2 cellular contexts compared by ENCODE assay signal in the genomic region with DNA sequence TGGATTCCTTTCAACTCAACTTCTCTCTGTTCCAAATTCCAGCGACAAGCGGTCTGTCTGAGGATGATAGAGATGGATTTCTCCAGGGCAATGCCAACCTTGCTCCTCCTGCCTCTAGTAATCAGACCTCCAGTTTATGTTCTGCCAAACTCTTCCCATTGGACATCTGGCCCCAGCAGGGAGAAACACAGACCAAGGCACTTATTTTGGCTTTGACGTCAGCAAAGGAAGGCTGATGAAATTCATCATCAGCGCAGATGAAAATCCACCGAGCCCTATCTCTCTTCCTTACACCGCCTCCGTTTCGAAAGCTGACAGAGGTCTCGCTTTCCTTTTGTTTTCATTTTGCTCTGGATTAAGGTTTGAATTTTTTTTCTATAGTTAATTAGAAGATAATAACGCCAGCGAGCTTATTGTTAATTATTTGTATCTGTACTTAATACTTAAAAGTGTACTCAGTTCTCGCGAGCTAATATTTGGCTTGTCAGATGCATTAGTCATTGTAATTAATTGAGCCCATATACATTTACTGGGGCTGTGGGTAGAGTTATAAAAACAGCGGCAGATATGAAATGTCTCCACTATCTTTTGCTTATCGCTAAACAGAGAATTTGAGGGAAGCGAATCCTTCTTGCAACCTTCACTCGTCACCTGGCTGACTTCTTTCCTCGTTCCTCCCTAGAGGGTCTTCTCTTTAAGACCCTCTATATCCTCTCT.
TF ChIP-seq lines count a peak whose summit lies in the region.

No MANE protein-coding gene starts in this region.

TF ChIP-seq in GM23338, 12 proteins besides CTCF, POLR2A, EP300 and RAD21:
- TF ChIP-seq NANOG (IDR thresholded peaks at IDR 0.05; ENCODE audit: borderline replicate concordance) (no peak), EZH2 (IDR thresholded peaks at IDR 0.05; ENCODE audit: low read depth, unreplicated experiment) (no peak), JUNB (IDR thresholded peaks at IDR 0.05; ENCODE audit: unreplicated experiment) (no peak), ZNF331 (CRISPR knock-in tag; IDR thresholded peaks at IDR 0.05; ENCODE audit: low read depth) (no peak), EZH2phosphoT487 (IDR thresholded peaks at IDR 0.05; ENCODE audit: unreplicated experiment) (no peak)
- TF ChIP-seq, protein P1, sequence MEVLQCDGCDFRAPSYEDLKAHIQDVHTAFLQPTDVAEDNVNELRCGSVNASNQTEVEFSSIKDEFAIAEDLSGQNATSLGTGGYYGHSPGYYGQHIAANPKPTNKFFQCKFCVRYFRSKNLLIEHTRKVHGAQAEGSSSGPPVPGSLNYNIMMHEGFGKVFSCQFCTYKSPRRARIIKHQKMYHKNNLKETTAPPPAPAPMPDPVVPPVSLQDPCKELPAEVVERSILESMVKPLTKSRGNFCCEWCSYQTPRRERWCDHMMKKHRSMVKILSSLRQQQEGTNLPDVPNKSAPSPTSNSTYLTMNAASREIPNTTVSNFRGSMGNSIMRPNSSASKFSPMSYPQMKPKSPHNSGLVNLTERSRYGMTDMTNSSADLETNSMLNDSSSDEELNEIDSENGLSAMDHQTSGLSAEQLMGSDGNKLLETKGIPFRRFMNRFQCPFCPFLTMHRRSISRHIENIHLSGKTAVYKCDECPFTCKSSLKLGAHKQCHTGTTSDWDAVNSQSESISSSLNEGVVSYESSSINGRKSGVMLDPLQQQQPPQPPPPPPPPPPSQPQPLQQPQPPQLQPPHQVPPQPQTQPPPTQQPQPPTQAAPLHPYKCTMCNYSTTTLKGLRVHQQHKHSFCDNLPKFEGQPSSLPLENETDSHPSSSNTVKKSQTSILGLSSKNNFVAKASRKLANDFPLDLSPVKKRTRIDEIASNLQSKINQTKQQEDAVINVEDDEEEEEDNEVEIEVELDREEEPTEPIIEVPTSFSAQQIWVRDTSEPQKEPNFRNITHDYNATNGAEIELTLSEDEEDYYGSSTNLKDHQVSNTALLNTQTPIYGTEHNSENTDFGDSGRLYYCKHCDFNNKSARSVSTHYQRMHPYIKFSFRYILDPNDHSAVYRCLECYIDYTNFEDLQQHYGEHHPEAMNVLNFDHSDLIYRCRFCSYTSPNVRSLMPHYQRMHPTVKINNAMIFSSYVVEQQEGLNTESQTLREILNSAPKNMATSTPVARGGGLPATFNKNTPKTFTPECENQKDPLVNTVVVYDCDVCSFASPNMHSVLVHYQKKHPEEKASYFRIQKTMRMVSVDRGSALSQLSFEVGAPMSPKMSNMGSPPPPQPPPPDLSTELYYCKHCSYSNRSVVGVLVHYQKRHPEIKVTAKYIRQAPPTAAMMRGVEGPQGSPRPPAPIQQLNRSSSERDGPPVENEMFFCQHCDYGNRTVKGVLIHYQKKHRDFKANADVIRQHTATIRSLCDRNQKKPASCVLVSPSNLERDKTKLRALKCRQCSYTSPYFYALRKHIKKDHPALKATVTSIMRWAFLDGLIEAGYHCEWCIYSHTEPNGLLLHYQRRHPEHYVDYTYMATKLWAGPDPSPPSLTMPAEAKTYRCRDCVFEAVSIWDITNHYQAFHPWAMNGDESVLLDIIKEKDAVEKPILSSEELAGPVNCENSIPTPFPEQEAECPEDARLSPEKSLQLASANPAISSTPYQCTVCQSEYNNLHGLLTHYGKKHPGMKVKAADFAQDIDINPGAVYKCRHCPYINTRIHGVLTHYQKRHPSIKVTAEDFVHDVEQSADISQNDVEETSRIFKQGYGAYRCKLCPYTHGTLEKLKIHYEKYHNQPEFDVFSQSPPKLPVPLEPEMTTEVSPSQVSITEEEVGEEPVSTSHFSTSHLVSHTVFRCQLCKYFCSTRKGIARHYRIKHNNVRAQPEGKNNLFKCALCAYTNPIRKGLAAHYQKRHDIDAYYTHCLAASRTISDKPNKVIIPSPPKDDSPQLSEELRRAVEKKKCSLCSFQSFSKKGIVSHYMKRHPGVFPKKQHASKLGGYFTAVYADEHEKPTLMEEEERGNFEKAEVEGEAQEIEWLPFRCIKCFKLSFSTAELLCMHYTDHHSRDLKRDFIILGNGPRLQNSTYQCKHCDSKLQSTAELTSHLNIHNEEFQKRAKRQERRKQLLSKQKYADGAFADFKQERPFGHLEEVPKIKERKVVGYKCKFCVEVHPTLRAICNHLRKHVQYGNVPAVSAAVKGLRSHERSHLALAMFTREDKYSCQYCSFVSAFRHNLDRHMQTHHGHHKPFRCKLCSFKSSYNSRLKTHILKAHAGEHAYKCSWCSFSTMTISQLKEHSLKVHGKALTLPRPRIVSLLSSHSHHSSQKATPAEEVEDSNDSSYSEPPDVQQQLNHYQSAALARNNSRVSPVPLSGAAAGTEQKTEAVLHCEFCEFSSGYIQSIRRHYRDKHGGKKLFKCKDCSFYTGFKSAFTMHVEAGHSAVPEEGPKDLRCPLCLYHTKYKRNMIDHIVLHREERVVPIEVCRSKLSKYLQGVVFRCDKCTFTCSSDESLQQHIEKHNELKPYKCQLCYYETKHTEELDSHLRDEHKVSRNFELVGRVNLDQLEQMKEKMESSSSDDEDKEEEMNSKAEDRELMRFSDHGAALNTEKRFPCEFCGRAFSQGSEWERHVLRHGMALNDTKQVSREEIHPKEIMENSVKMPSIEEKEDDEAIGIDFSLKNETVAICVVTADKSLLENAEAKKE (CRISPR knock-in tag; IDR thresholded peaks at IDR 0.05) = no peak

TF ChIP-seq in K562, 482 proteins besides CTCF, POLR2A, EP300 and RAD21 (continues in another document):
- TF ChIP-seq MTA1 (IDR thresholded peaks at IDR 0.05; ENCODE audit: borderline replicate concordance) (no peak), TSC22D4 (tag; IDR thresholded peaks at IDR 0.05) (no peak), EWSR1 (IDR thresholded peaks at IDR 0.05; ENCODE audit: borderline replicate concordance, low read depth, partially characterized antibody) (no peak), ZNF589 (CRISPR knock-in tag; IDR thresholded peaks at IDR 0.05; ENCODE audit: low read depth) (0 out of 2 replicates have a peak, but pooled peaks have one; percentile 18), SMARCB1 (IDR thresholded peaks at IDR 0.05; ENCODE audit: insufficient read length, low read depth) (no peak), PTTG1 (tag; IDR thresholded peaks at IDR 0.05; ENCODE audit: low read depth) (no peak), MECOM (CRISPR knock-in tag; IDR thresholded peaks at IDR 0.05) (no peak), MED1 (CRISPR knock-in tag; IDR thresholded peaks at IDR 0.05; ENCODE audit: borderline replicate concordance) (no peak), CREM (IDR thresholded peaks at IDR 0.05; ENCODE audit: low read depth) (peak; percentile 58), RFX1 (IDR thresholded peaks at IDR 0.05) (no peak), JUNB (CRISPR knock-in tag; conservative IDR thresholded peaks at IDR 0.05) (no peak), ATF1 (CRISPR knock-in tag; IDR thresholded peaks at IDR 0.05) (no peak), ATF1 (tag; IDR thresholded peaks at IDR 0.05) (peak; percentile 72)
- TF ChIP-seq, protein P2, sequence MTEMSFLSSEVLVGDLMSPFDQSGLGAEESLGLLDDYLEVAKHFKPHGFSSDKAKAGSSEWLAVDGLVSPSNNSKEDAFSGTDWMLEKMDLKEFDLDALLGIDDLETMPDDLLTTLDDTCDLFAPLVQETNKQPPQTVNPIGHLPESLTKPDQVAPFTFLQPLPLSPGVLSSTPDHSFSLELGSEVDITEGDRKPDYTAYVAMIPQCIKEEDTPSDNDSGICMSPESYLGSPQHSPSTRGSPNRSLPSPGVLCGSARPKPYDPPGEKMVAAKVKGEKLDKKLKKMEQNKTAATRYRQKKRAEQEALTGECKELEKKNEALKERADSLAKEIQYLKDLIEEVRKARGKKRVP (CRISPR knock-in tag; IDR thresholded peaks at IDR 0.05) = peak; percentile 80
- TF ChIP-seq, protein P3, sequence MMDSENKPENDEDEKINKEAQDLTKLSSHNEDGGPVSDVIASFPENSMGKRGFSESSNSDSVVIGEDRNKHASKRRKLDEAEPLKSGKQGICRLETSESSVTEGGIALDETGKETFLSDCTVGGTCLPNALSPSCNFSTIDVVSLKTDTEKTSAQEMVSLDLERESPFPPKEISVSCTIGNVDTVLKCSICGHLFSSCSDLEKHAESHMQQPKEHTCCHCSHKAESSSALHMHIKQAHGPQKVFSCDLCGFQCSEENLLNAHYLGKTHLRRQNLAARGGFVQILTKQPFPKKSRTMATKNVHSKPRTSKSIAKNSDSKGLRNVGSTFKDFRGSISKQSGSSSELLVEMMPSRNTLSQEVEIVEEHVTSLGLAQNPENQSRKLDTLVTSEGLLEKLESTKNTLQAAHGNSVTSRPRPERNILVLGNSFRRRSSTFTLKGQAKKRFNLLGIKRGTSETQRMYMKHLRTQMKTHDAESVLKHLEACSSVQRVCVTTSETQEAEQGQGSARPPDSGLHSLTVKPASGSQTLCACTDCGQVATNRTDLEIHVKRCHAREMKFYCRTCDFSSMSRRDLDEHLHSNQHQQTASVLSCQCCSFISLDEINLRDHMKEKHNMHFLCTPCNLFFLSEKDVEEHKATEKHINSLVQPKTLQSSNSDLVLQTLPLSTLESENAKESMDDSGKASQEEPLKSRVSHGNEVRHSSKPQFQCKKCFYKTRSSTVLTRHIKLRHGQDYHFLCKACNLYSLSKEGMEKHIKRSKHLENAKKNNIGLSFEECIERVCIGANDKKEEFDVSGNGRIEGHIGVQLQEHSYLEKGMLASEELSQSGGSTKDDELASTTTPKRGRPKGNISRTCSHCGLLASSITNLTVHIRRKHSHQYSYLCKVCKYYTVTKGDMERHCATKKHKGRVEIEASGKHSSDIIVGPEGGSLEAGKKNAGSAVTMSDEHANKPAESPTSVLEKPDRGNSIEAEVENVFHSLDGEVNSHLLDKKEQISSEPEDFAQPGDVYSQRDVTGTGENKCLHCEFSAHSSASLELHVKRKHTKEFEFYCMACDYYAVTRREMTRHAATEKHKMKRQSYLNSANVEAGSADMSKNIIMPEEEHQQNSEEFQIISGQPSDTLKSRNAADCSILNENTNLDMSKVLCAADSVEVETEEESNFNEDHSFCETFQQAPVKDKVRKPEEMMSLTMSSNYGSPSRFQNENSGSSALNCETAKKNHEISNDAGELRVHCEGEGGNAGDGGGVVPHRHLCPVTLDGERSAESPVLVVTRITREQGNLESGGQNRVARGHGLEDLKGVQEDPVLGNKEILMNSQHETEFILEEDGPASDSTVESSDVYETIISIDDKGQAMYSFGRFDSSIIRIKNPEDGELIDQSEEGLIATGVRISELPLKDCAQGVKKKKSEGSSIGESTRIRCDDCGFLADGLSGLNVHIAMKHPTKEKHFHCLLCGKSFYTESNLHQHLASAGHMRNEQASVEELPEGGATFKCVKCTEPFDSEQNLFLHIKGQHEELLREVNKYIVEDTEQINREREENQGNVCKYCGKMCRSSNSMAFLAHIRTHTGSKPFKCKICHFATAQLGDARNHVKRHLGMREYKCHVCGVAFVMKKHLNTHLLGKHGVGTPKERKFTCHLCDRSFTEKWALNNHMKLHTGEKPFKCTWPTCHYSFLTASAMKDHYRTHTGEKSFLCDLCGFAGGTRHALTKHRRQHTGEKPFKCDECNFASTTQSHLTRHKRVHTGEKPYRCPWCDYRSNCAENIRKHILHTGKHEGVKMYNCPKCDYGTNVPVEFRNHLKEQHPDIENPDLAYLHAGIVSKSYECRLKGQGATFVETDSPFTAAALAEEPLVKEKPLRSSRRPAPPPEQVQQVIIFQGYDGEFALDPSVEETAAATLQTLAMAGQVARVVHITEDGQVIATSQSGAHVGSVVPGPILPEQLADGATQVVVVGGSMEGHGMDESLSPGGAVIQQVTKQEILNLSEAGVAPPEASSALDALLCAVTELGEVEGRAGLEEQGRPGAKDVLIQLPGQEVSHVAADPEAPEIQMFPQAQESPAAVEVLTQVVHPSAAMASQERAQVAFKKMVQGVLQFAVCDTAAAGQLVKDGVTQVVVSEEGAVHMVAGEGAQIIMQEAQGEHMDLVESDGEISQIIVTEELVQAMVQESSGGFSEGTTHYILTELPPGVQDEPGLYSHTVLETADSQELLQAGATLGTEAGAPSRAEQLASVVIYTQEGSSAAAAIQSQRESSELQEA (IDR thresholded peaks at IDR 0.05; ENCODE audit: low read depth) = no peak
- TF ChIP-seq, protein P4, sequence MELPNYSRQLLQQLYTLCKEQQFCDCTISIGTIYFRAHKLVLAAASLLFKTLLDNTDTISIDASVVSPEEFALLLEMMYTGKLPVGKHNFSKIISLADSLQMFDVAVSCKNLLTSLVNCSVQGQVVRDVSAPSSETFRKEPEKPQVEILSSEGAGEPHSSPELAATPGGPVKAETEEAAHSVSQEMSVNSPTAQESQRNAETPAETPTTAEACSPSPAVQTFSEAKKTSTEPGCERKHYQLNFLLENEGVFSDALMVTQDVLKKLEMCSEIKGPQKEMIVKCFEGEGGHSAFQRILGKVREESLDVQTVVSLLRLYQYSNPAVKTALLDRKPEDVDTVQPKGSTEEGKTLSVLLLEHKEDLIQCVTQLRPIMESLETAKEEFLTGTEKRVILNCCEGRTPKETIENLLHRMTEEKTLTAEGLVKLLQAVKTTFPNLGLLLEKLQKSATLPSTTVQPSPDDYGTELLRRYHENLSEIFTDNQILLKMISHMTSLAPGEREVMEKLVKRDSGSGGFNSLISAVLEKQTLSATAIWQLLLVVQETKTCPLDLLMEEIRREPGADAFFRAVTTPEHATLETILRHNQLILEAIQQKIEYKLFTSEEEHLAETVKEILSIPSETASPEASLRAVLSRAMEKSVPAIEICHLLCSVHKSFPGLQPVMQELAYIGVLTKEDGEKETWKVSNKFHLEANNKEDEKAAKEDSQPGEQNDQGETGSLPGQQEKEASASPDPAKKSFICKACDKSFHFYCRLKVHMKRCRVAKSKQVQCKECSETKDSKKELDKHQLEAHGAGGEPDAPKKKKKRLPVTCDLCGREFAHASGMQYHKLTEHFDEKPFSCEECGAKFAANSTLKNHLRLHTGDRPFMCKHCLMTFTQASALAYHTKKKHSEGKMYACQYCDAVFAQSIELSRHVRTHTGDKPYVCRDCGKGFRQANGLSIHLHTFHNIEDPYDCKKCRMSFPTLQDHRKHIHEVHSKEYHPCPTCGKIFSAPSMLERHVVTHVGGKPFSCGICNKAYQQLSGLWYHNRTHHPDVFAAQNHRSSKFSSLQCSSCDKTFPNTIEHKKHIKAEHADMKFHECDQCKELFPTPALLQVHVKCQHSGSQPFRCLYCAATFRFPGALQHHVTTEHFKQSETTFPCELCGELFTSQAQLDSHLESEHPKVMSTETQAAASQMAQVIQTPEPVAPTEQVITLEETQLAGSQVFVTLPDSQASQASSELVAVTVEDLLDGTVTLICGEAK (IDR thresholded peaks at IDR 0.05) = 0 out of 2 replicates have a peak, but pooled peaks have one; percentile 13
- TF ChIP-seq, protein P4 (CRISPR knock-in tag; IDR thresholded peaks at IDR 0.05) = no peak
